Comparison of ENCODE assay signal across 23 cellular contexts in genomic region chr12:127239781-127240180, GRCh38.
"Had no signal": no experiment of that assay in that cellular context is flagged by ENCODE, and none has a peak within 500 bp of the region (broad histone marks: within the 10 kb centered on the region; RNA-seq: fewer than 3 reads in every experiment).

No MANE protein-coding gene starts in this region.

- DNase-seq: activated CD4-positive, alpha-beta T cell treated with anti-CD3 and anti-CD28 coated beads for 4 hours; activated CD4-positive, alpha-beta T cell treated with anti-CD3 and anti-CD28 coated beads, Interleukin-2, amount 50 U/mL, for 48 hours; activated CD4-positive, CD25-positive, alpha-beta regulatory T cell; activated CD8-positive, alpha-beta memory T cell treated with anti-CD3 and anti-CD28 coated beads, Interleukin-2, amount 50 U/mL, for 48 hours; activated naive CD4-positive, alpha-beta T cell treated with Interleukin-2 at 50 U/mL for 16 hours; activated naive CD8-positive, alpha-beta T cell treated with anti-CD3 and anti-CD28 coated beads, Interleukin-2, amount 10 ng/mL, durations not matched to agents 7 days and 5 days; activated T-cell treated with anti-CD3 and anti-CD28 coated beads, Interleukin-2, amount 50 U/mL, for 4 hours; amygdala; cerebellar nuclear complex; endodermal cell; hypothalamus; left ventricle myocardium inferior; ovary; psoas muscle; stimulated activated CD4-positive, alpha-beta T cell treated with anti-CD3 and anti-CD28 coated beads, Interleukin-1b, Interleukin-23, amount 100 ng/mL, for 48 hours; stimulated activated naive CD8-positive, alpha-beta T cell treated with anti-CD3 and anti-CD28 coated beads, Interleukin-15, amount 100 ng/mL, for 72 hours; T-helper 17 cell; tibial artery; uterus had no signal

- ATAC-seq: activated T-cell treated with anti-CD3 and anti-CD28 coated beads, Interleukin-2, amount 50 U/mL, for 4 hours; natural killer cell treated with Interleukin-12 subunit alpha and Interleukin-12 subunit beta and Interleukin-15 and Interleukin-18, amount 100 ng/mL, for 72 hours; psoas muscle; stimulated activated effector memory CD8-positive, alpha-beta T cell treated with anti-CD3 and anti-CD28 coated beads, Interleukin-12 subunit alpha, Interleukin-12 subunit beta, amount 100 ng/mL, for 72 hours; stimulated activated naive CD8-positive, alpha-beta T cell treated with anti-CD3 and anti-CD28 coated beads, Interleukin-15, amount 100 ng/mL, for 72 hours; T-helper 17 cell had no signal

- H3K4me3 ChIP-seq: coronary artery, left ventricle myocardium inferior, ovary, psoas muscle, right atrium auricular region, tibial artery, uterus had no signal
